1 cellular context compared by ENCODE assay signal in the genomic region with DNA sequence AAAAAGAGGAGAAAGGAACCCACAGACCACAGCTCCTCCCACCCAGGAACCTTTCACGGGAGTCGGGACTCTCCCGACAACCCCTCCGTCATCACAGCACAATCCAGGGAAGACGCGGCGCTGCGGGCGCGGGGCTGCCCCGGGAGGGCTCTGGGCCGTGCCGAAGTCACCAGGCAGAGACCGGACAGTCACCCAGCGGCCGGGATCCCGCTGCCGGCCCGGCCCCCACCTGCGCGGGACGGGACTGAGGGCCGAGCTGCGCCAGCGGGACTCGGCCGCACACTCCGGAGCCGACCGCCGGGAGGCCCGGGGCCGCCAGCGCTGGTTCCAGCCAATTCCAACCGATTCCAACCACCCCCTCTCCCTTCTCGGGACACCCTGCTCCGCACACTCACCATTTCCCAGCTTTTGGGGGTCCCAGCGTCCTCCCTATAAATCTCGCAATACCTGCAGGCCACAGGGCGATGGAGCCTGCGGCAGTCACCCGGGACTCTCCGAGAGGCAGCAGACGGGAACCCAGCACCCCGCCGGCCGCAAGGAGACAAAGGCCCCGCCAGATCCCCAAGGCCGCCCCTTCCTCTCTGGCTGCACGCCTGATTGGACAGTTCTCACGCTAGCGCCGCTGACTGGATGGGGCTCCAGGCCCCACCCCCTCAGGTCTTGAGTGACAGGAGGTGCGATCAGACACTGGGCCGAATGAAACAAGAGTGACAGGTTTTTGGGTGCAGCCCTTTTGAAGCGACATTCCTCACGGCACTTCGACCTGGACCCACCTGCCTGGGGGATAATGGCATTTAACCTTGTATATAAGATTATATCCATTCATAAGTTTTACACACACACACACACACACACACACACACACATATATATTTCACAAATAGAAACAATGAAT.
A peak's percentile ranks its signal among the peaks of the same experiment; 100 is the strongest.
TF ChIP-seq lines count a peak whose summit lies in the region.

ZNF695 (minus strand) TSS at position 547 of the 895 bp plus-strand sequence; CDS start at position 398, 149 bp downstream.

TF ChIP-seq in HepG2, 621 proteins besides CTCF, POLR2A, EP300 and RAD21 (continued from another document and continues in another):
- TF ChIP-seq, protein P1, sequence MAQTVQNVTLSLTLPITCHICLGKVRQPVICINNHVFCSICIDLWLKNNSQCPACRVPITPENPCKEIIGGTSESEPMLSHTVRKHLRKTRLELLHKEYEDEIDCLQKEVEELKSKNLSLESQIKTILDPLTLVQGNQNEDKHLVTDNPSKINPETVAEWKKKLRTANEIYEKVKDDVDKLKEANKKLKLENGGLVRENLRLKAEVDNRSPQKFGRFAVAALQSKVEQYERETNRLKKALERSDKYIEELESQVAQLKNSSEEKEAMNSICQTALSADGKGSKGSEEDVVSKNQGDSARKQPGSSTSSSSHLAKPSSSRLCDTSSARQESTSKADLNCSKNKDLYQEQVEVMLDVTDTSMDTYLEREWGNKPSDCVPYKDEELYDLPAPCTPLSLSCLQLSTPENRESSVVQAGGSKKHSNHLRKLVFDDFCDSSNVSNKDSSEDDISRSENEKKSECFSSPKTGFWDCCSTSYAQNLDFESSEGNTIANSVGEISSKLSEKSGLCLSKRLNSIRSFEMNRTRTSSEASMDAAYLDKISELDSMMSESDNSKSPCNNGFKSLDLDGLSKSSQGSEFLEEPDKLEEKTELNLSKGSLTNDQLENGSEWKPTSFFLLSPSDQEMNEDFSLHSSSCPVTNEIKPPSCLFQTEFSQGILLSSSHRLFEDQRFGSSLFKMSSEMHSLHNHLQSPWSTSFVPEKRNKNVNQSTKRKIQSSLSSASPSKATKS (CRISPR knock-in tag; IDR thresholded peaks at IDR 0.05), result no peak
- TF ChIP-seq, protein P2, sequence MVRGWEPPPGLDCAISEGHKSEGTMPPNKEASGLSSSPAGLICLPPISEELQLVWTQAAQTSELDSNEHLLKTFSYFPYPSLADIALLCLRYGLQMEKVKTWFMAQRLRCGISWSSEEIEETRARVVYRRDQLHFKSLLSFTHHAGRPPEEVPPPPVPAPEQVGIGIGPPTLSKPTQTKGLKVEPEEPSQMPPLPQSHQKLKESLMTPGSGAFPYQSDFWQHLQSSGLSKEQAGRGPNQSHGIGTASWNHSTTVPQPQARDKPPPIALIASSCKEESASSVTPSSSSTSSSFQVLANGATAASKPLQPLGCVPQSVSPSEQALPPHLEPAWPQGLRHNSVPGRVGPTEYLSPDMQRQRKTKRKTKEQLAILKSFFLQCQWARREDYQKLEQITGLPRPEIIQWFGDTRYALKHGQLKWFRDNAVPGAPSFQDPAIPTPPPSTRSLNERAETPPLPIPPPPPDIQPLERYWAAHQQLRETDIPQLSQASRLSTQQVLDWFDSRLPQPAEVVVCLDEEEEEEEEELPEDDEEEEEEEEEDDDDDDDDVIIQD (CRISPR knock-in tag; IDR thresholded peaks at IDR 0.05; ENCODE audit: low read depth), result peak; percentile 33; the same call in 1 of the 2 replicates
- TF ChIP-seq GZF1 (CRISPR knock-in tag; IDR thresholded peaks at IDR 0.05) (no peak), SP140L (CRISPR knock-in tag; IDR thresholded peaks at IDR 0.05; ENCODE audit: borderline replicate concordance) (0 out of 2 replicates have a peak, but pooled peaks have one; percentile 25), SAP130 (CRISPR knock-in tag; IDR thresholded peaks at IDR 0.05; ENCODE audit: low read depth) (peak; percentile 97), ZNF703 (CRISPR knock-in tag; IDR thresholded peaks at IDR 0.05; ENCODE audit: borderline replicate concordance) (no peak), FOXK1 (CRISPR knock-in tag; IDR thresholded peaks at IDR 0.05; ENCODE audit: borderline replicate concordance, low read depth) (peak; percentile 53; the same call in 1 of the 2 replicates), ZSCAN30 (CRISPR knock-in tag; IDR thresholded peaks at IDR 0.05) (no peak), TEAD3 (CRISPR knock-in tag; optimal IDR thresholded peaks at IDR 0.05; ENCODE audit: borderline replicate concordance) (peak; percentile 56), THAP11 (CRISPR knock-in tag; IDR thresholded peaks at IDR 0.05) (peak; percentile 51; the same call in 1 of the 2 replicates), ZC3H13 (CRISPR knock-in tag; IDR thresholded peaks at IDR 0.05) (no peak), SALL1 (CRISPR knock-in tag; IDR thresholded peaks at IDR 0.05) (peak; percentile 43; the same call in 1 of the 2 replicates), SP2 (CRISPR knock-in tag; IDR thresholded peaks at IDR 0.05) (peak; percentile 96), FOXP1 (IDR thresholded peaks at IDR 0.05) (no peak), FOXP1 (CRISPR knock-in tag; IDR thresholded peaks at IDR 0.05) (no peak), ZNF12 (CRISPR knock-in tag; IDR thresholded peaks at IDR 0.05) (no peak), ASH2L (IDR thresholded peaks at IDR 0.05; ENCODE audit: insufficient read length, low read depth, low read length) (peak; percentile 87), ZNF564 (CRISPR knock-in tag; IDR thresholded peaks at IDR 0.05) (no peak), TBX3 (IDR thresholded peaks at IDR 0.05; ENCODE audit: borderline replicate concordance) (peak; percentile 28; the same call in 1 of the 2 replicates), FOXA3 (CRISPR knock-in tag; IDR thresholded peaks at IDR 0.05) (peak; percentile 26; the same call in 1 of the 2 replicates), ZNF430 (CRISPR knock-in tag; IDR thresholded peaks at IDR 0.05) (no peak), KLF13 (CRISPR knock-in tag; IDR thresholded peaks at IDR 0.05) (no peak), GFI1 (CRISPR knock-in tag; IDR thresholded peaks at IDR 0.05; ENCODE audit: borderline replicate concordance) (peak; percentile 39; the same call in 1 of the 2 replicates), MYNN (CRISPR knock-in tag; IDR thresholded peaks at IDR 0.05; ENCODE audit: low read depth) (no peak), ZNF619 (CRISPR knock-in tag; IDR thresholded peaks at IDR 0.05) (no peak), NFYB (CRISPR knock-in tag; IDR thresholded peaks at IDR 0.05) (peak; percentile 97), PAX8 (CRISPR knock-in tag; IDR thresholded peaks at IDR 0.05; ENCODE audit: borderline replicate concordance) (0 out of 2 replicates have a peak, but pooled peaks have one; percentile 32), ZNF674 (CRISPR knock-in tag; IDR thresholded peaks at IDR 0.05; ENCODE audit: low read depth) (no peak), MNT (IDR thresholded peaks at IDR 0.05) (peak; percentile 45; the same call in 1 of the 2 replicates), POGZ (CRISPR knock-in tag; IDR thresholded peaks at IDR 0.05) (peak; percentile 64), KDM4B (CRISPR knock-in tag; IDR thresholded peaks at IDR 0.05) (no peak), KMT2B (CRISPR knock-in tag; IDR thresholded peaks at IDR 0.05) (peak; percentile 63), TOPORS (CRISPR knock-in tag; IDR thresholded peaks at IDR 0.05) (0 out of 2 replicates have a peak, but pooled peaks have one; percentile 37), MEIS1 (CRISPR knock-in tag; IDR thresholded peaks at IDR 0.05; ENCODE audit: borderline replicate concordance) (peak; percentile 81; the same call in 1 of the 2 replicates), MEIS2 (CRISPR knock-in tag; IDR thresholded peaks at IDR 0.05) (0 out of 2 replicates have a peak, but pooled peaks have one; percentile 57), SIN3B (IDR thresholded peaks at IDR 0.05; ENCODE audit: low read length) (peak; percentile 90), MAFF (IDR thresholded peaks at IDR 0.05; ENCODE audit: low read depth, low read length) (no peak), KDM2A (CRISPR knock-in tag; IDR thresholded peaks at IDR 0.05; ENCODE audit: borderline replicate concordance, low read depth) (peak; percentile 28; the same call in 1 of the 2 replicates), XRCC5 (optimal IDR thresholded peaks at IDR 0.05; ENCODE audit: low read length) (peak; percentile 62), ZNF761 (CRISPR knock-in tag; conservative IDR thresholded peaks at IDR 0.05) (0 out of 2 replicates have a peak, but pooled peaks have one; percentile 55), NR2C2 (CRISPR knock-in tag; IDR thresholded peaks at IDR 0.05; ENCODE audit: borderline replicate concordance) (0 out of 2 replicates have a peak, but pooled peaks have one; percentile 16), THAP8 (CRISPR knock-in tag; IDR thresholded peaks at IDR 0.05; ENCODE audit: borderline replicate concordance) (0 out of 2 replicates have a peak, but pooled peaks have one; percentile 10), JUND (CRISPR knock-in tag; IDR thresholded peaks at IDR 0.05) (no peak), DMAP1 (CRISPR knock-in tag; IDR thresholded peaks at IDR 0.05) (peak; percentile 51; the same call in 1 of the 2 replicates), HDAC1 (CRISPR knock-in tag; IDR thresholded peaks at IDR 0.05) (peak; percentile 88), HNRNPLL (IDR thresholded peaks at IDR 0.05; ENCODE audit: low read depth, low read length, poor library complexity, severe bottlenecking) (peak; percentile 87), TGIF2 (CRISPR knock-in tag; IDR thresholded peaks at IDR 0.05) (peak; percentile 81; the same call in 1 of the 2 replicates), HDAC2 (CRISPR knock-in tag; IDR thresholded peaks at IDR 0.05) (peak; percentile 32; the same call in 1 of the 2 replicates), STAT5B (CRISPR knock-in tag; IDR thresholded peaks at IDR 0.05) (0 out of 2 replicates have a peak, but pooled peaks have one; percentile 10), CREB1 (IDR thresholded peaks at IDR 0.05) (peak; percentile 56), CREB1 (CRISPR knock-in tag; IDR thresholded peaks at IDR 0.05) (0 out of 2 replicates have a peak, but pooled peaks have one; percentile 34), ZNF263 (CRISPR knock-in tag; IDR thresholded peaks at IDR 0.05) (peak; percentile 47; the same call in 1 of the 2 replicates)
- TF ChIP-seq, protein P3, sequence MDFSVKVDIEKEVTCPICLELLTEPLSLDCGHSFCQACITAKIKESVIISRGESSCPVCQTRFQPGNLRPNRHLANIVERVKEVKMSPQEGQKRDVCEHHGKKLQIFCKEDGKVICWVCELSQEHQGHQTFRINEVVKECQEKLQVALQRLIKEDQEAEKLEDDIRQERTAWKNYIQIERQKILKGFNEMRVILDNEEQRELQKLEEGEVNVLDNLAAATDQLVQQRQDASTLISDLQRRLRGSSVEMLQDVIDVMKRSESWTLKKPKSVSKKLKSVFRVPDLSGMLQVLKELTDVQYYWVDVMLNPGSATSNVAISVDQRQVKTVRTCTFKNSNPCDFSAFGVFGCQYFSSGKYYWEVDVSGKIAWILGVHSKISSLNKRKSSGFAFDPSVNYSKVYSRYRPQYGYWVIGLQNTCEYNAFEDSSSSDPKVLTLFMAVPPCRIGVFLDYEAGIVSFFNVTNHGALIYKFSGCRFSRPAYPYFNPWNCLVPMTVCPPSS (IDR thresholded peaks at IDR 0.05), result no peak
- TF ChIP-seq, protein P4, sequence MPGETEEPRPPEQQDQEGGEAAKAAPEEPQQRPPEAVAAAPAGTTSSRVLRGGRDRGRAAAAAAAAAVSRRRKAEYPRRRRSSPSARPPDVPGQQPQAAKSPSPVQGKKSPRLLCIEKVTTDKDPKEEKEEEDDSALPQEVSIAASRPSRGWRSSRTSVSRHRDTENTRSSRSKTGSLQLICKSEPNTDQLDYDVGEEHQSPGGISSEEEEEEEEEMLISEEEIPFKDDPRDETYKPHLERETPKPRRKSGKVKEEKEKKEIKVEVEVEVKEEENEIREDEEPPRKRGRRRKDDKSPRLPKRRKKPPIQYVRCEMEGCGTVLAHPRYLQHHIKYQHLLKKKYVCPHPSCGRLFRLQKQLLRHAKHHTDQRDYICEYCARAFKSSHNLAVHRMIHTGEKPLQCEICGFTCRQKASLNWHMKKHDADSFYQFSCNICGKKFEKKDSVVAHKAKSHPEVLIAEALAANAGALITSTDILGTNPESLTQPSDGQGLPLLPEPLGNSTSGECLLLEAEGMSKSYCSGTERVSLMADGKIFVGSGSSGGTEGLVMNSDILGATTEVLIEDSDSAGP (CRISPR knock-in tag; IDR thresholded peaks at IDR 0.05; ENCODE audit: borderline replicate concordance), result peak; percentile 61; the same call in 1 of the 2 replicates
- TF ChIP-seq, protein P5, sequence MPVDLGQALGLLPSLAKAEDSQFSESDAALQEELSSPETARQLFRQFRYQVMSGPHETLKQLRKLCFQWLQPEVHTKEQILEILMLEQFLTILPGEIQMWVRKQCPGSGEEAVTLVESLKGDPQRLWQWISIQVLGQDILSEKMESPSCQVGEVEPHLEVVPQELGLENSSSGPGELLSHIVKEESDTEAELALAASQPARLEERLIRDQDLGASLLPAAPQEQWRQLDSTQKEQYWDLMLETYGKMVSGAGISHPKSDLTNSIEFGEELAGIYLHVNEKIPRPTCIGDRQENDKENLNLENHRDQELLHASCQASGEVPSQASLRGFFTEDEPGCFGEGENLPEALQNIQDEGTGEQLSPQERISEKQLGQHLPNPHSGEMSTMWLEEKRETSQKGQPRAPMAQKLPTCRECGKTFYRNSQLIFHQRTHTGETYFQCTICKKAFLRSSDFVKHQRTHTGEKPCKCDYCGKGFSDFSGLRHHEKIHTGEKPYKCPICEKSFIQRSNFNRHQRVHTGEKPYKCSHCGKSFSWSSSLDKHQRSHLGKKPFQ (CRISPR knock-in tag; IDR thresholded peaks at IDR 0.05; ENCODE audit: insufficient replicate concordance), result no peak
- TF ChIP-seq, protein P6, sequence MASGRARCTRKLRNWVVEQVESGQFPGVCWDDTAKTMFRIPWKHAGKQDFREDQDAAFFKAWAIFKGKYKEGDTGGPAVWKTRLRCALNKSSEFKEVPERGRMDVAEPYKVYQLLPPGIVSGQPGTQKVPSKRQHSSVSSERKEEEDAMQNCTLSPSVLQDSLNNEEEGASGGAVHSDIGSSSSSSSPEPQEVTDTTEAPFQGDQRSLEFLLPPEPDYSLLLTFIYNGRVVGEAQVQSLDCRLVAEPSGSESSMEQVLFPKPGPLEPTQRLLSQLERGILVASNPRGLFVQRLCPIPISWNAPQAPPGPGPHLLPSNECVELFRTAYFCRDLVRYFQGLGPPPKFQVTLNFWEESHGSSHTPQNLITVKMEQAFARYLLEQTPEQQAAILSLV (CRISPR knock-in tag; IDR thresholded peaks at IDR 0.05; ENCODE audit: borderline replicate concordance), result peak; percentile 24; the same call in 1 of the 2 replicates
- TF ChIP-seq, protein P7, sequence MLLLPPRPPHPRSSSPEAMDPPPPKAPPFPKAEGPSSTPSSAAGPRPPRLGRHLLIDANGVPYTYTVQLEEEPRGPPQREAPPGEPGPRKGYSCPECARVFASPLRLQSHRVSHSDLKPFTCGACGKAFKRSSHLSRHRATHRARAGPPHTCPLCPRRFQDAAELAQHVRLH (CRISPR knock-in tag; IDR thresholded peaks at IDR 0.05; ENCODE audit: borderline replicate concordance, low read depth), result no peak
